ENCODE assay signal across 8 cellular contexts in genomic region chr3:197298341-197298857, GRCh38. TPM values are rescaled to one million over a fixed set of nuclear protein-coding genes. Genes with fewer than 3 reads are reported as not detected.
DNase-seq lines count a peak whose midpoint lies in the region; ATAC-seq and TF ChIP-seq lines count a peak whose summit lies in the region.

DLG1 (minus strand) TSS chr3:197298612; CDS start chr3:197297204, 1,408 bp downstream.

- DNase-seq in GF-D8 (lab: John Stamatoyannopoulos, UW) (peak; percentile 68), HEK293T (ENCODE audit: extremely low spot score) (peak; percentile 77), MV-4-11 (lab: John Stamatoyannopoulos, UW) (peak; percentile 68), SK-N-DZ (ENCODE audit: low spot score) (peak; percentile 86), globus pallidus (ENCODE audit: low spot score) (peak; percentile 88), osteocyte (ENCODE audit: extremely low spot score, unreplicated experiment) (peak; percentile 92), thoracic aorta (ENCODE audit: low spot score) (no peak)
- DNase-seq in activated naive CD4-positive, alpha-beta T cell treated with anti-CD3 and anti-CD28 coated beads, Interleukin-2, amount 50 U/mL, for 16 hours, result peak; percentile 86

- no peaks in the 10 kb centered on the region for H3K36me3 ChIP-seq in thoracic aorta

- no peaks in the 10 kb centered on the region for H3K9me3 ChIP-seq in thoracic aorta

- H3K27ac ChIP-seq in thoracic aorta, result peak within 1 kb of the TSS; percentile 79 to 92

- peaks cover 13% of the 10 kb centered on the region for H3K36me3 Mint-ChIP-seq in osteocyte (ENCODE audit: unreplicated experiment)

- H3K27me3 ChIP-seq in thoracic aorta (replicated peaks; ENCODE audit: insufficient read depth), result no peaks in the 10 kb centered on the region

- H3K27me3 Mint-ChIP-seq in osteocyte (ENCODE audit: unreplicated experiment), result no peaks in the 10 kb centered on the region

- no peaks in the 10 kb centered on the region for H3K9me3 Mint-ChIP-seq in osteocyte (ENCODE audit: unreplicated experiment)

- CTCF ChIA-PET in HEK293T (lab: Yijun Ruan, JAX), result no interaction called here

- POLR2A ChIA-PET in HEK293T (lab: Yijun Ruan, JAX), result interaction anchor here (0.9 kb wide), 1 partner anchor 30 kb away, joined by 5 read pairs; no protein-coding TSS in a partner anchor

- H3K4me1 ChIP-seq in thoracic aorta (ENCODE audit: control insufficient read depth in 1 of 2, low read depth in 2 of 2), result peaks cover 6 to 15% of the 10 kb centered on the region in 2 donors

- peaks cover 52% of the 10 kb centered on the region for H3K4me1 Mint-ChIP-seq in osteocyte (ENCODE audit: unreplicated experiment)

- H3K27ac Mint-ChIP-seq in osteocyte (ENCODE audit: unreplicated experiment), result peak within 1 kb of the TSS; percentile 89

- H3K4me3 Mint-ChIP-seq in osteocyte (ENCODE audit: unreplicated experiment), result peak within 1 kb of the TSS; percentile 86

- peak; percentile 84 for ATAC-seq in thoracic aorta (ENCODE audit: insufficient number of reproducible peaks, low FRiP score, low read depth)

- TF ChIP-seq CTCF in osteocyte (IDR thresholded peaks at IDR 0.05), result no peak
- TF ChIP-seq CTCF in thoracic aorta (IDR thresholded peaks at IDR 0.05), result no peak

- peak within 1 kb of the TSS; percentile 79 for H3K4me3 ChIP-seq in thoracic aorta

TF ChIP-seq in HEK293T, 16 proteins besides CTCF, POLR2A, EP300 and RAD21:
- no peak for TF ChIP-seq HDGF (IDR thresholded peaks at IDR 0.05; ENCODE audit: borderline replicate concordance)
- peak; percentile 27; the same call in 1 of the 2 replicates for TF ChIP-seq L3MBTL2 (conservative IDR thresholded peaks at IDR 0.05)

RNA-seq across cellular contexts. Expression of gene DLG1, which starts in this region (rescaled TPM):
- 20.7 and 29.1 TPM in 2 replicates for polyA plus RNA-seq in SK-N-DZ (2014; cell fraction: cytosol; rRNA removed)
- polyA plus RNA-seq in SK-N-DZ (2014; cell fraction: nucleus; rRNA removed), result 73.4 and 184 TPM in 2 replicates
- total RNA-seq in osteocyte (168 and 171 TPM in 2 replicates), thoracic aorta (10 to 100 TPM; 46.4 to 67.8 TPM)
